In the genomic region with DNA sequence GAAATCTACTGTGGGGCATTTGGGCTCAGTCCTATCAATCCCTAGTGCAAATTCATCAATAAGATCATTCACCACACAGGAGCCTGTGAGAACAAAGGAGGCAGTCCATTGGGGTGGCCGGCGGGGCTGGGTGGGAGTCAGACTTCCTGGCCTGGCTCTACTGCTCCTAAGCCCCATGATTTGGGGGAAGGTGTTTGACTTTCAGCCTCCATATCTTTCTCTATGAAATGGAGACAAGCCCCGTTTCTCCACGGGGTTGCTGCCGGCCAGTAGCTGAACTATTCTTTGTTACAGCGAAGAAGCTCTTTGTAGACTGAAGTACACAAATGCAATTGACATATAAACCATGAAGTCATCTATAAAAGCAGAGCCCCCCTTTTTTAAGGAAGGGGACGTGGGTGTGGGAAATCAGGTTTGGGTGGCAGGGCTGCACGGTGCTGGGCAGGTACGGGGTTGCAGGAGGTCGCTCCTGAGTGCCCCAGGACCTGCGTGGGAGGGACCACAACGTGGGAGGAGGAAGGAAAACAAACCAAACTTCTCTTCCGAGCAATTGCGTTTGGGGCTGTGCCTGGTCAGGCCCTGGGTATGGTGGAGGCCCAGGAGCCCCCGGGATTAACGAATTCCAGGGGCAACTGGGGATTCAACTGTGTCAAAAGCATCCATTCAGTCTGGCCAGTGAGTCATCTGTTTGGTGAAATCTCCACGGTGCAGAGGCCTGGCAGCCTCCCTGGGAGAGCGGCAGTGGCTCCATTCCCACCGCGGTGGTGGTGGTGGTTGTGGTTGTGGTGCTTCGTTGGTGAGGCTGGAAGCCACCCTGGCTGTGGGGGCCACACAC, we compare ENCODE assay signal across 9 cellular contexts. TPM values are rescaled to one million over a fixed set of nuclear protein-coding genes. Genes with fewer than 3 reads are reported as not detected.
DNase-seq lines count a peak whose midpoint lies in the region; ATAC-seq and TF ChIP-seq lines count a peak whose summit lies in the region.
"Had no signal": no experiment of that assay in that cellular context is flagged by ENCODE, and none has a peak within 500 bp of the region (broad histone marks: within the 10 kb centered on the region; RNA-seq: fewer than 3 reads in every experiment).

No MANE protein-coding gene starts in this region.

- no peaks in the 10 kb centered on the region for H4K20me1 ChIP-seq in smooth muscle cell (ENCODE audit: low read depth)

- H3K4me2 ChIP-seq in smooth muscle cell, result no peak overlapping the region

- H3K9me3 ChIP-seq in adipocyte (ENCODE audit: control insufficient read depth, low read length), result no peaks in the 10 kb centered on the region
- H3K9me3 ChIP-seq in smooth muscle cell (replicated peaks; ENCODE audit: low read depth), result no peaks in the 10 kb centered on the region

- no peaks in the 10 kb centered on the region for H3K27me3 Mint-ChIP-seq in naive thymus-derived CD8-positive, alpha-beta T cell

- TF ChIP-seq CTCF in AG09309 (IDR thresholded peaks at IDR 0.05; ENCODE audit: control insufficient read depth, insufficient read depth, low read depth, low read length, missing control alignments), result no peak
- TF ChIP-seq CTCF in RWPE1 (conservative IDR thresholded peaks at IDR 0.05; ENCODE audit: low read depth), result no peak
- no peak for TF ChIP-seq CTCF in smooth muscle cell (IDR thresholded peaks at IDR 0.05; ENCODE audit: borderline replicate concordance, insufficient read depth, poor library complexity, severe bottlenecking)

- no peak overlapping the region for H2AFZ ChIP-seq in smooth muscle cell (ENCODE audit: low read depth)

- peak overlapping the region; percentile 85 to 96 (median 91) for H3K27ac Mint-ChIP-seq in naive thymus-derived CD8-positive, alpha-beta T cell

- H3K9ac ChIP-seq in adipocyte (ENCODE audit: low read length) (peak overlapping the region; percentile 14), smooth muscle cell (ENCODE audit: low read depth) (no peak overlapping the region)

- H3K4me1 ChIP-seq in adipocyte (ENCODE audit: control insufficient read depth, insufficient read depth, low read length), result peaks cover 25% of the 10 kb centered on the region
- peaks cover 9% of the 10 kb centered on the region for H3K4me1 ChIP-seq in smooth muscle cell (ENCODE audit: low read depth)

- DNase-seq in AG09309 (ENCODE audit: low read depth), result peak; percentile 74
- DNase-seq in RWPE1 (ENCODE audit: low spot score), result peak; percentile 11
- no peak for DNase-seq in adipocyte (ENCODE audit: low read depth)
- DNase-seq in naive thymus-derived CD8-positive, alpha-beta T cell, result peak in 7 of 10 donors; percentile 16 to 33 (median 23)
- no peak for DNase-seq in NCI-H774 (lab: John Stamatoyannopoulos, UW)
- no peak for DNase-seq in smooth muscle cell (lab: John Stamatoyannopoulos, UW; ENCODE audit: unreplicated experiment)
- no peak for DNase-seq in COLO668 (lab: John Stamatoyannopoulos, UW; ENCODE audit: unreplicated experiment)

- H3K27ac ChIP-seq in RWPE1, result no peak overlapping the region
- H3K27ac ChIP-seq in smooth muscle cell (ENCODE audit: low read depth), result no peak overlapping the region
- H3K27ac ChIP-seq: C4-2B had no signal

- 63% methylated on average over 21 of the region's 21 CpGs for WGBS in smooth muscle cell (ENCODE audit: low lambda C conversion rate)

- CTCF ChIA-PET in RWPE1 (lab: Yijun Ruan, JAX), result no interaction called here

- no peaks in the 10 kb centered on the region for H3K9me3 Mint-ChIP-seq in naive thymus-derived CD8-positive, alpha-beta T cell

- H3K36me3 Mint-ChIP-seq in naive thymus-derived CD8-positive, alpha-beta T cell, result no peaks in the 10 kb centered on the region

- POLR2A ChIA-PET in RWPE1 (lab: Yijun Ruan, JAX; ENCODE audit: low non-redundant PET), result no interaction called here
- POLR2A ChIA-PET in naive thymus-derived CD8-positive, alpha-beta T cell (lab: Charles Lee), result interaction anchor here (0.6 to 2.3 kb wide), 5 partner anchors 14 to 102 kb away, joined by 4 to 9 read pairs (median 7); a partner anchor contains a TSS

- peaks cover 18 to 29% (median 28%) of the 10 kb centered on the region in 4 donors for H3K4me1 Mint-ChIP-seq in naive thymus-derived CD8-positive, alpha-beta T cell

- peak; percentile 23 to 38 for ATAC-seq in naive thymus-derived CD8-positive, alpha-beta T cell
- ATAC-seq in GM21390 (IDR thresholded peaks at IDR 0.05; ENCODE audit: unreplicated experiment), result no peak

- H3K27me3 ChIP-seq in adipocyte (replicated peaks; ENCODE audit: control insufficient read depth, insufficient read depth, low read length) (no peaks in the 10 kb centered on the region), smooth muscle cell (ENCODE audit: low read depth) (no peaks in the 10 kb centered on the region)

- H3K4me3 ChIP-seq in AG09309 (ENCODE audit: control insufficient read depth, low read depth, low read length) (no peak overlapping the region), adipocyte (ENCODE audit: low read length) (no peak overlapping the region), smooth muscle cell (no peak overlapping the region)

- H3K4me3 Mint-ChIP-seq in naive thymus-derived CD8-positive, alpha-beta T cell, result peak overlapping the region; percentile 72 to 87 (median 83)

- H3F3A ChIP-seq in smooth muscle cell (ENCODE audit: low read depth), result no peaks in the 10 kb centered on the region

- no peaks in the 10 kb centered on the region for H3K79me2 ChIP-seq in smooth muscle cell (ENCODE audit: low read depth)

- H3K36me3 ChIP-seq in adipocyte (ENCODE audit: control insufficient read depth, insufficient read depth, low read length, severe bottlenecking) (no peaks in the 10 kb centered on the region), smooth muscle cell (ENCODE audit: low read depth) (no peaks in the 10 kb centered on the region)

RNA-seq across cellular contexts. Expression of a gene that starts 18.2 kb away (rescaled TPM):
- 10 to 100 TPM in 1 of 2 experiments, 1 to 10 TPM in 1; 9.8 to 10.3 TPM for total RNA-seq in naive thymus-derived CD8-positive, alpha-beta T cell
- polyA plus RNA-seq in naive thymus-derived CD8-positive, alpha-beta T cell, result 1 to 10 TPM in 1 of 3 donors, under 1 TPM in 2; 0.16 to 1.8 (median 0.92) TPM
- 1.1 and 3.2 TPM in 2 replicates for total RNA-seq in smooth muscle cell
- 1.7 and 2.7 TPM in 2 replicates for polyA plus RNA-seq in smooth muscle cell

Comparison
In these comparisons a context has a peak if more than half of its experiments do, and no peak if none do; other contexts are left out.
1. DNase-seq: peak in AG09309 (single experiment), RWPE1 (single experiment) and naive thymus-derived CD8-positive, alpha-beta T cell (7 of 10); none in adipocyte (single experiment), NCI-H774 (single experiment), smooth muscle cell (single experiment) and COLO668 (single experiment).